ENCODE assay signal across 8 cellular contexts in genomic region chr4:174283507-174284180, GRCh38. TPM values are rescaled to one million over a fixed set of nuclear protein-coding genes. Genes with fewer than 3 reads are reported as not detected.
DNase-seq lines count a peak whose midpoint lies in the region; ATAC-seq and TF ChIP-seq lines count a peak whose summit lies in the region.

Gene CEP44, plus strand, starts transcription at chr4:174283911. Its CDS starts 15,211 bp downstream, at chr4:174299122.
Gene FBXO8, minus strand, starts transcription at chr4:174283667. Its CDS starts 20,575 bp downstream, at chr4:174263092.

- no peak for TF ChIP-seq POLR2A in testis (IDR thresholded peaks at IDR 0.05)

- TF ChIP-seq CTCF in MM.1S (IDR thresholded peaks at IDR 0.05; ENCODE audit: low read length), result no peak
- TF ChIP-seq CTCF in glutamatergic neuron (IDR thresholded peaks at IDR 0.05; ENCODE audit: partially characterized antibody, unreplicated experiment), result no peak
- no peak for TF ChIP-seq CTCF in osteoblast (IDR thresholded peaks at IDR 0.05; ENCODE audit: extremely low read depth, low read depth, low read length)
- no peak for TF ChIP-seq CTCF in testis (IDR thresholded peaks at IDR 0.05)

- DNase-seq in GF-D8 (lab: John Stamatoyannopoulos, UW) (peak; percentile 65), HCEC 1CT (peak; percentile 64), MM.1S (peak; percentile 78), glutamatergic neuron (peak; percentile 78), osteoblast (ENCODE audit: insufficient read length, low spot score, missing footprints) (peak; percentile 76), testis (peak; percentile 84)

- H3K36me3 Mint-ChIP-seq in activated naive CD4-positive, alpha-beta T cell treated with anti-CD3 and anti-CD28 coated beads, Interleukin-2, amount 50 U/mL, for 24 hours, result peaks cover 17% of the 10 kb centered on the region
- H3K36me3 Mint-ChIP-seq in glutamatergic neuron (ENCODE audit: unreplicated experiment), result peaks cover 9% of the 10 kb centered on the region

- peak within 1 kb of the TSS; percentile 90 for H3K4me3 Mint-ChIP-seq in activated naive CD4-positive, alpha-beta T cell treated with anti-CD3 and anti-CD28 coated beads, Interleukin-2, amount 50 U/mL, for 24 hours
- H3K4me3 Mint-ChIP-seq in glutamatergic neuron (ENCODE audit: unreplicated experiment), result peak within 1 kb of the TSS; percentile 98

- no peaks in the 10 kb centered on the region for H3K9me2 ChIP-seq in MM.1S (replicated peaks; ENCODE audit: insufficient read depth, low read length)

- H3F3A ChIP-seq in MM.1S (ENCODE audit: insufficient read depth, low read length), result peaks cover 8% of the 10 kb centered on the region; the same call in 1 of the 2 replicates

- H3K4me1 Mint-ChIP-seq in activated naive CD4-positive, alpha-beta T cell treated with anti-CD3 and anti-CD28 coated beads, Interleukin-2, amount 50 U/mL, for 24 hours, result peaks cover 67% of the 10 kb centered on the region
- peaks cover 21% of the 10 kb centered on the region for H3K4me1 Mint-ChIP-seq in glutamatergic neuron (ENCODE audit: low read depth, unreplicated experiment)

- H3K9me3 Mint-ChIP-seq in activated naive CD4-positive, alpha-beta T cell treated with anti-CD3 and anti-CD28 coated beads, Interleukin-2, amount 50 U/mL, for 24 hours, result peaks cover 4% of the 10 kb centered on the region
- peaks cover 12% of the 10 kb centered on the region for H3K9me3 Mint-ChIP-seq in glutamatergic neuron (ENCODE audit: unreplicated experiment)

- no peaks in the 10 kb centered on the region for H3K36me3 ChIP-seq in MM.1S (replicated peaks; ENCODE audit: insufficient read depth, low read length)
- H3K36me3 ChIP-seq in osteoblast (ENCODE audit: insufficient read depth, low read length), result no peaks in the 10 kb centered on the region
- no peaks in the 10 kb centered on the region for H3K36me3 ChIP-seq in testis (ENCODE audit: low read depth, missing control alignments)

- H3K79me2 ChIP-seq in MM.1S (ENCODE audit: low read length) (peaks cover 86% of the 10 kb centered on the region), osteoblast (ENCODE audit: insufficient read depth, low read length) (peaks cover 69% of the 10 kb centered on the region)

- peak within 1 kb of the TSS; percentile 99 for H3K9ac ChIP-seq in MM.1S (ENCODE audit: low read length)

- H3K27me3 ChIP-seq in MM.1S (replicated peaks; ENCODE audit: insufficient read depth, low read length), result no peaks in the 10 kb centered on the region
- H3K27me3 ChIP-seq in osteoblast (ENCODE audit: insufficient read depth, low read length), result no peaks in the 10 kb centered on the region
- H3K27me3 ChIP-seq in testis, result no peaks in the 10 kb centered on the region

- peak; percentile 80 for ATAC-seq in SK-N-SH treated with all-trans-retinoic acid at 6 μM for 48 hours

- peaks cover 11% of the 10 kb centered on the region; the same call in 1 of the 2 replicates for H3K4me1 ChIP-seq in MM.1S (ENCODE audit: low read length)
- H3K4me1 ChIP-seq in osteoblast (ENCODE audit: insufficient read depth, low read length), result peaks cover 15% of the 10 kb centered on the region
- no peaks in the 10 kb centered on the region for H3K4me1 ChIP-seq in testis

- H3K27ac ChIP-seq in MM.1S (ENCODE audit: low read length) (peak within 1 kb of the TSS; percentile 97), osteoblast (ENCODE audit: low read depth, low read length) (peak within 1 kb of the TSS; percentile 99), testis (peak within 1 kb of the TSS; percentile 97 to 99)

- peak within 1 kb of the TSS; percentile 92 for H3K4me3 ChIP-seq in MM.1S (ENCODE audit: low read length)
- peak within 1 kb of the TSS; percentile 88 for H3K4me3 ChIP-seq in osteoblast (ENCODE audit: insufficient read depth, low read length)
- H3K4me3 ChIP-seq in testis, result peak within 1 kb of the TSS; percentile 89 to 93

- H3K9me3 ChIP-seq in MM.1S (replicated peaks; ENCODE audit: insufficient read depth, low read length) (no peaks in the 10 kb centered on the region), osteoblast (ENCODE audit: low read depth, low read length) (no peaks in the 10 kb centered on the region), testis (no peaks in the 10 kb centered on the region)

- H2AFZ ChIP-seq in MM.1S (ENCODE audit: low read length) (peak within 1 kb of the TSS; percentile 94), osteoblast (ENCODE audit: low read length) (peak within 1 kb of the TSS; percentile 99)

- H4K20me1 ChIP-seq in MM.1S (ENCODE audit: insufficient read depth, low read length), result no peaks in the 10 kb centered on the region
- no peaks in the 10 kb centered on the region for H4K20me1 ChIP-seq in osteoblast (ENCODE audit: insufficient read depth, low read length)

- intact Hi-C loops in testis (cut with DNase I; ENCODE audit: low total_unique reads), result no loop called here

- H3K4me2 ChIP-seq in MM.1S (ENCODE audit: low read depth, low read length) (peak within 1 kb of the TSS; percentile 77), osteoblast (ENCODE audit: insufficient read depth, low read length) (peak within 1 kb of the TSS; percentile 85)

- H3K27me3 Mint-ChIP-seq in activated naive CD4-positive, alpha-beta T cell treated with anti-CD3 and anti-CD28 coated beads, Interleukin-2, amount 50 U/mL, for 24 hours, result no peaks in the 10 kb centered on the region
- peaks cover 10% of the 10 kb centered on the region for H3K27me3 Mint-ChIP-seq in glutamatergic neuron (ENCODE audit: unreplicated experiment)

- WGBS in testis, 2 donors, result 0% methylated on average over 37 to 39 of the region's 39 CpGs

- H3K27ac Mint-ChIP-seq in activated naive CD4-positive, alpha-beta T cell treated with anti-CD3 and anti-CD28 coated beads, Interleukin-2, amount 50 U/mL, for 24 hours, result peak within 1 kb of the TSS; percentile 100
- peak within 1 kb of the TSS; percentile 100 for H3K27ac Mint-ChIP-seq in glutamatergic neuron (ENCODE audit: unreplicated experiment)

TF ChIP-seq in SK-N-SH treated with all-trans-retinoic acid at 6 μM for 48 hours, 23 proteins besides CTCF, POLR2A, EP300 and RAD21:
- TF ChIP-seq TSHZ2 (CRISPR knock-in tag; IDR thresholded peaks at IDR 0.05) (0 out of 2 replicates have a peak, but pooled peaks have one; percentile 45), CREB5 (CRISPR knock-in tag; IDR thresholded peaks at IDR 0.05; ENCODE audit: low read depth) (no peak), TCF4 (CRISPR knock-in tag; IDR thresholded peaks at IDR 0.05; ENCODE audit: borderline replicate concordance) (no peak), CSDC2 (CRISPR knock-in tag; IDR thresholded peaks at IDR 0.05) (0 out of 2 replicates have a peak, but pooled peaks have one; percentile 9), ISL1 (CRISPR knock-in tag; IDR thresholded peaks at IDR 0.05) (no peak), ARNTL (CRISPR knock-in tag; IDR thresholded peaks at IDR 0.05; ENCODE audit: borderline replicate concordance, low read depth) (no peak), ZNF70 (CRISPR knock-in tag; IDR thresholded peaks at IDR 0.05) (no peak), BACH2 (CRISPR knock-in tag; IDR thresholded peaks at IDR 0.05; ENCODE audit: borderline replicate concordance) (no peak)
TF ChIP-seq in SK-N-SH treated with all-trans-retinoic acid at 6 μM for 48 hours: peak in this region for 2.

RNA-seq across cellular contexts. Expression of gene CEP44, which starts in this region (rescaled TPM):
- total RNA-seq in glutamatergic neuron (ENCODE audit: unreplicated experiment) (29.0 TPM), osteoblast (10.9 and 12.4 TPM in 2 replicates), testis (10 to 100 TPM; 20.4 to 32.5 TPM)
- 21.1 TPM for polyA plus RNA-seq in testis (ENCODE audit: insufficient read depth, low read depth, low replicate concordance)

RNA-seq across cellular contexts. Expression of gene FBXO8, which starts in this region (rescaled TPM):
- total RNA-seq in glutamatergic neuron (ENCODE audit: unreplicated experiment), result 23.1 TPM
- total RNA-seq in osteoblast, result 30.1 and 32.2 TPM in 2 replicates
- total RNA-seq in testis, result 10 to 100 TPM; 22.6 to 24.5 TPM
- polyA plus RNA-seq in testis (ENCODE audit: insufficient read depth, low read depth, low replicate concordance), result 25.5 TPM

Comparison
In these comparisons a context has a peak if more than half of its experiments do, and no peak if none do; other contexts are left out.
1. Peak in every context shown above with its lines: DNase-seq, ATAC-seq, H3K4me3 ChIP-seq and H3K27ac ChIP-seq.